ENCODE assay signal across 8 cellular contexts in the genomic region with DNA sequence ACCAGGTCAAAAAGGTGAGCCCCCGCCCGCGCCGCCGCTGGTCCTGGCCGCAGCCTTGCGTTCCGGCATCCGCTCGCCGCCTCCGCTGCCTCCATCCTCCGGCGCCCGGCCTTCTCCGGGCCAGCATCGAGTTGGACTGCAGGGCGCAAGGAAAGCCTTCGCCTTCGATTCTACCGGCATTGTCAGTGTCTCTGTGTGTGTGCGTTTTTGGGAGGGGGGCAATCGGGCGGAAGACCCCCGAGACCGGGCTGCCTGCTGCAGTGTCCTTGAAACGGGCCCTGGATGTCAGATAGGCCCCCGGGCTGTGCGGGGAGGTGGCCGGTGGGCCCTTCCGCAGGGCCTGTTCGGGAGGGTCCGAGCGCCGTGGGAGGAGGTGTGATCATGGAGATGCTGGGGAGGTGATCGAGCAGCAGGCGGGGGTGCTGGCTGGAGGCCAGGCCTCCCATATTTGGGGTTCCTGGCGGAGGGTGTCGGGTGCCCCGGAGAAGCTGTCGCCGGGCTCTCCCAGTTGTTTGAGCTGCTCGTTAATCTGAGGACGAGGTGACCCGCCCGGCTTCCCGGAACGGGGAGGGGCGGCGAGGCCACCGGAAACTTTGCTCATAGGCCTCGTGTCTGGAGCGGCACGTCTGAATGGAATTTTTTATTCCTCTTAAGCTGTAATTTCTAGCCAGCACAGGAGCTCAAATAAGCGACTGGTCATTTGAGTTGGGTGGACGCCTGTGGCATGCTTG. TPM values are rescaled to one million over a fixed set of nuclear protein-coding genes. Genes with fewer than 3 reads are reported as not detected.
DNase-seq lines count a peak whose midpoint lies in the region; ATAC-seq and TF ChIP-seq lines count a peak whose summit lies in the region.

No MANE protein-coding gene starts in this region.

- H3K27me3 ChIP-seq in CD4-positive, alpha-beta T cell (ENCODE audit: control insufficient read depth, insufficient read depth, low read length) = no peaks in the 10 kb centered on the region
- H3K27me3 ChIP-seq in HUES6 (ENCODE audit: control insufficient read depth, insufficient read depth, low read length) (no peaks in the 10 kb centered on the region), lower lobe of right lung (ENCODE audit: low read depth) (no peaks in the 10 kb centered on the region)

- no peak for TF ChIP-seq CTCF in CD4-positive, alpha-beta T cell (IDR thresholded peaks at IDR 0.05)
- no peak for TF ChIP-seq CTCF in coronary artery (IDR thresholded peaks at IDR 0.05)
- TF ChIP-seq CTCF in lower lobe of right lung (IDR thresholded peaks at IDR 0.05) = no peak

- intact Hi-C loops in CD4-positive, alpha-beta T cell (cut with DNase I, micrococcal nuclease) = loop anchor here (1.0 to 5.0 kb wide), 6 partner anchors 26 to 1083 kb away; partner anchors contain the start of genes EIF4EBP2 (in 1 of the 2) and SUPV3L1 (in 1 of the 2)
- intact Hi-C loops in lower lobe of right lung (cut with DNase I) = no loop called here

- H3K4me1 Mint-ChIP-seq in CD4-positive, alpha-beta T cell (ENCODE audit: low read depth) = peaks cover 50% of the 10 kb centered on the region

- CTCF ChIA-PET in CD4-positive, alpha-beta T cell (lab: Charles Lee) = interaction anchor here (0.9 to 1.4 kb wide), 4 partner anchors 9 to 89 kb away, joined by 3 to 7 read pairs (median 4); no protein-coding TSS in a partner anchor

- H3K27me3 Mint-ChIP-seq in CD4-positive, alpha-beta T cell = no peaks in the 10 kb centered on the region

- ATAC-seq in CD4-positive, alpha-beta T cell (ENCODE audit: poor library complexity) = peak; percentile 25
- ATAC-seq in GM19468 (IDR thresholded peaks at IDR 0.05; ENCODE audit: extremely low read depth, unreplicated experiment) (peak; percentile 9), lower lobe of right lung (peak; percentile 75 to 78)

- H3K4me3 ChIP-seq in HUES6 (ENCODE audit: low read depth, low read length) (peak overlapping the region; percentile 96), coronary artery (peak overlapping the region; percentile 100), lower lobe of right lung (peak overlapping the region; percentile 98)

- DNase-seq in CD4-positive, alpha-beta T cell = peak; percentile 45 to 79 (median 66)
- DNase-seq in activated CD4-positive, alpha-beta T cell treated with anti-CD3 and anti-CD28 coated beads, Interleukin-2, amount 50 U/mL, for 1 hour = peak; percentile 71
- DNase-seq in coronary artery (ENCODE audit: low spot score) = peak; percentile 95
- peak; percentile 89 for DNase-seq in lower lobe of right lung
- DNase-seq in stimulated activated CD8-positive, alpha-beta memory T cell treated with anti-CD3 and anti-CD28 coated beads, Interleukin-12 subunit alpha, Interleukin-12 subunit beta, amount 100 ng/mL, for 4 hours (ENCODE audit: low read depth) = peak; percentile 64
- DNase-seq in GM19240 (ENCODE audit: insufficient read length, low spot score) = no peak

- no peaks in the 10 kb centered on the region for H3K36me3 ChIP-seq in HUES6 (ENCODE audit: control insufficient read depth, insufficient read depth, low read length)
- H3K36me3 ChIP-seq in lower lobe of right lung = no peaks in the 10 kb centered on the region

- no peaks in the 10 kb centered on the region for H3K9me3 ChIP-seq in CD4-positive, alpha-beta T cell (ENCODE audit: control insufficient read depth, low read length)
- H3K9me3 ChIP-seq in HUES6 (ENCODE audit: control insufficient read depth, insufficient read depth, low read depth, low read length) (no peaks in the 10 kb centered on the region), lower lobe of right lung (no peaks in the 10 kb centered on the region)

- H3K4me1 ChIP-seq in HUES6 (ENCODE audit: control insufficient read depth, insufficient read depth, low read length) (peaks cover 64% of the 10 kb centered on the region), lower lobe of right lung (peaks cover 48% of the 10 kb centered on the region)

- H3K27ac ChIP-seq in CD4-positive, alpha-beta T cell (ENCODE audit: low read depth, low read length) = peak overlapping the region; percentile 93
- H3K27ac ChIP-seq in HUES6 (ENCODE audit: low read depth, low read length) (peak overlapping the region; percentile 66; the same call in 1 of the 2 replicates), coronary artery (peak overlapping the region; percentile 91 to 97), lower lobe of right lung (peak overlapping the region; percentile 97)

- H3K27ac Mint-ChIP-seq in CD4-positive, alpha-beta T cell = peak overlapping the region; percentile 95

- POLR2A ChIA-PET in CD4-positive, alpha-beta T cell (lab: Charles Lee) = interaction anchor here (0.7 to 3.4 kb wide), 20 partner anchors 9 to 233 kb away, joined by 3 to 38 read pairs (median 5); partner anchors contain the start of gene SUPV3L1

- peak overlapping the region; percentile 98 for H3K4me3 Mint-ChIP-seq in CD4-positive, alpha-beta T cell

- H3K36me3 Mint-ChIP-seq in CD4-positive, alpha-beta T cell (ENCODE audit: low read depth) = peaks cover 22% of the 10 kb centered on the region

- H3K9me3 Mint-ChIP-seq in CD4-positive, alpha-beta T cell = no peaks in the 10 kb centered on the region

- H3K9ac ChIP-seq in HUES6 (ENCODE audit: low read length) = peak overlapping the region; percentile 83

RNA-seq across cellular contexts. Expression of gene HK1, which starts 40.9 kb away (rescaled TPM):
- 10 to 100 TPM; 45.6 to 48.1 TPM for total RNA-seq in CD4-positive, alpha-beta T cell
- total RNA-seq in lower lobe of right lung = 85.1 TPM

Comparison
In these comparisons a context has a peak if more than half of its experiments do, and no peak if none do; other contexts are left out.
1. ATAC-seq: peak in every context shown above with its lines; median percentile 76 in lower lobe of right lung; 25 in CD4-positive, alpha-beta T cell; 9 in GM19468.